In the genomic region with DNA sequence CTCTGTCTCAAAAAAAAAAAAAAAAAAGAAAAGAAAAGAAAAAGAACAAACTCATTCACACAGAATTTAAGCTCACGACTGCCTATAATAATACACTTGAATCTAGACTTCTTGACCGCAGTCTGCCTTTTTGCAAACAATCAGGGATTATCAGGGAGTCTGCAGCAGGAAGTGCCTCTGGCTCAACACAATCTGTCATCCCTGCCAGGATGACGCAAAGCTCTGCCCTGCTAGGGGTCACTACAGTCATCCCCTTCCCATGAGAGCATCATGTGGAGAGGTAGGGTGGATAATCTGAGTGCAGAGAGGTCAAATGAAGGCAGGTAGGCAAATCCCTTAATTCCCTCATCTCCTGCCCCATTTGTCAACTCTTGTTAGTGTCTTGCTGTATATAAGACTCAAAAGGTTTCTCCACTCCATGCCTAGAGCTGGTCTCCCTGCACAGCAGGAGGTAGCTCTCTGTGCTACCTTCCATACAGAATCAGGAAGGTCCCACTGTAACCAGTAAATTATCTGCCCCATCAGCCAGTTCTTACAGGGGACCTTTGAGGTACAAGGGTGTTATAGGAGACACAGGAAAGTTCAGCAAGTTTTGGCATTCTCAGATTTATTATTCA, we compare ENCODE assay signal across 13 cellular contexts. TPM values are rescaled to one million over a fixed set of nuclear protein-coding genes. Genes with fewer than 3 reads are reported as not detected.
A peak's percentile ranks its signal among the peaks of the same experiment; 100 is the strongest.
DNase-seq lines count a peak whose midpoint lies in the region; ATAC-seq, FAIRE-seq and TF ChIP-seq lines count a peak whose summit lies in the region.
"Had no signal": no experiment of that assay in that cellular context is flagged by ENCODE, and none has a peak within 500 bp of the region (broad histone marks: within the 10 kb centered on the region; RNA-seq: fewer than 3 reads in every experiment).

No MANE protein-coding gene starts in this region.

- H3K27ac ChIP-seq in ACC112 (ENCODE audit: low read depth, low read length) (peak overlapping the region; percentile 15; the same call in 1 of the 2 replicates), HEK293 (ENCODE audit: extremely low read depth, low read depth, low read length) (no peak overlapping the region), K562 (ENCODE audit: extremely low read depth, low read depth, low read length) (no peak overlapping the region)

- no peak overlapping the region for H2AFZ ChIP-seq in ACC112 (ENCODE audit: low read length, unreplicated experiment)
- no peak overlapping the region for H2AFZ ChIP-seq in K562 (ENCODE audit: low read depth, low read length)

- no peak for TF ChIP-seq POLR2A in K562 (conservative IDR thresholded peaks at IDR 0.05)

- no peak overlapping the region for H3K9ac ChIP-seq in K562 (ENCODE audit: insufficient read depth in 1 of 2, low read depth in 2 of 2, low read length in 2 of 2)

- WGBS in K562 (ENCODE audit: insufficient coverage, low coverage, missing lambda C conversion rate) = 10% methylated on average over 3 of the region's 3 CpGs

- FAIRE-seq in K562 (lab: Jason Lieb, UNC) = peak; percentile 15

- H3K36me3 ChIP-seq in ACC112 (ENCODE audit: insufficient read depth, low read length) (peaks cover 6% of the 10 kb centered on the region; the same call in 1 of the 2 replicates), HEK293 (ENCODE audit: control insufficient read depth in 2 of 2, insufficient read depth in 1 of 2, low read length in 2 of 2) (peaks cover 5 to 24% of the 10 kb centered on the region in 2 experiments; a peak in 2 of 3 replicates), K562 (ENCODE audit: control insufficient read depth, insufficient read depth, low read length) (peaks cover 27% of the 10 kb centered on the region)

- TF ChIP-seq RAD21 in K562 (CRISPR knock-in tag; conservative IDR thresholded peaks at IDR 0.05 in 1 of 2, IDR thresholded peaks at IDR 0.05 in 1 of 2) = no peak

- ATAC-seq in K562 (peak; percentile 75), left ventricle myocardium superior (peak; percentile 62)

- H3K9me3 ChIP-seq in HEK293 (ENCODE audit: control insufficient read depth, insufficient read depth, low read depth, low read length) = no peaks in the 10 kb centered on the region
- H3K9me3 ChIP-seq in K562 (replicated peaks; ENCODE audit: control insufficient read depth, insufficient read depth, low read depth, low read length) = no peaks in the 10 kb centered on the region
- H3K9me3 ChIP-seq: ascending aorta had no signal

- H3K79me2 ChIP-seq in ACC112 (ENCODE audit: control insufficient read depth, insufficient read depth, low read length, unreplicated experiment) = no peaks in the 10 kb centered on the region
- H3K79me2 ChIP-seq in K562 (ENCODE audit: control insufficient read depth, insufficient read depth, low read length) = no peaks in the 10 kb centered on the region

- no peaks in the 10 kb centered on the region for H3K27me3 ChIP-seq in ACC112 (ENCODE audit: insufficient read depth, low read length)
- no peaks in the 10 kb centered on the region for H3K27me3 ChIP-seq in K562 (ENCODE audit: control insufficient read depth in 2 of 2, insufficient read depth in 2 of 2, low read length in 2 of 2)
- H3K27me3 ChIP-seq: ascending aorta had no signal

- POLR2A ChIA-PET in HEK293 (lab: Yijun Ruan, JAX) (no interaction called here), K562 (lab: Yijun Ruan, JAX) (interaction anchor here (0.7 to 2.4 kb wide), 7 partner anchors 9 to 194 kb away, joined by 3 to 7 read pairs (median 3); partner anchors contain the start of gene RNU5B-1)

- H3K9me1 ChIP-seq in K562 (ENCODE audit: control insufficient read depth, insufficient read depth, low read length) = no peaks in the 10 kb centered on the region

- BruUV-seq in K562 (replicated peaks; lab: Mats Ljungman, UMichigan) = no TSS peak

- in situ Hi-C loops in K562 (cut with MboI) = no loop called here

- H3K4me3 ChIP-seq in ACC112 (ENCODE audit: low read depth, low read length) = no peak overlapping the region
- no peak overlapping the region for H3K4me3 ChIP-seq in HEK293 (ENCODE audit: low read depth, low read length)
- no peak overlapping the region for H3K4me3 ChIP-seq in K562
- H3K4me3 ChIP-seq: ascending aorta had no signal

- no peak for TF ChIP-seq EP300 in K562 (IDR thresholded peaks at IDR 0.05; ENCODE audit: low read length)

- DNase-seq in K562 (ENCODE audit: extremely low read depth in 1 of 4, low spot score in 3 of 4) = peak in 2 of 4 experiments; percentile 27 to 46
- no peak for DNase-seq in left ventricle myocardium superior
- no peak for DNase-seq in globus pallidus (ENCODE audit: low spot score)
- DNase-seq in OCI-M2 (lab: John Stamatoyannopoulos, UW; ENCODE audit: unreplicated experiment) = no peak
- DNase-seq in NAMALWA (ENCODE audit: low spot score) = no peak
- no peak for DNase-seq in SIG-M5 treated with dmso at 0.1 percent for 504 hours (lab: John Stamatoyannopoulos, UW; ENCODE audit: unreplicated experiment)
- DNase-seq: activated B cell treated with CpG ODN at 0.5 μM for 24 hours, Karpas-422 had no signal

- intact Hi-C loops in K562 (cut with micrococcal nuclease) (no loop called here), left ventricle myocardium superior (cut with micrococcal nuclease) (no loop called here)

- H3K4me1 ChIP-seq in ACC112 (ENCODE audit: control insufficient read depth, insufficient read depth, low read length, unreplicated experiment) (no peaks in the 10 kb centered on the region), HEK293 (ENCODE audit: control insufficient read depth, insufficient read depth, low read length) (0 out of 2 replicates have a peak, but pooled peaks cover 2% of the 10 kb centered on the region), K562 (replicated peaks in 1 of 2; ENCODE audit: control insufficient read depth in 2 of 2, insufficient read depth in 2 of 2, low read length in 2 of 2) (peaks cover 0 to 4% of the 10 kb centered on the region in 2 experiments; a peak in 1 of 5 replicates)
- H3K4me1 ChIP-seq: ascending aorta had no signal

- CTCF ChIA-PET in HEK293 (lab: Yijun Ruan, JAX) = interaction anchor here (0.6 to 2.5 kb wide), 4 partner anchors 9 to 382 kb away, joined by 3 to 12 read pairs (median 4); no protein-coding TSS in a partner anchor
- CTCF ChIA-PET in K562 (lab: Yijun Ruan, JAX; ENCODE audit: low intra/inter-chr PET ratio) = no interaction called here

- TF ChIP-seq CTCF in HEK293 (tag by site-specific recombination; IDR thresholded peaks at IDR 0.05) = no peak
- no peak for TF ChIP-seq CTCF in K562 (IDR thresholded peaks at IDR 0.05 in 2 of 3, conservative IDR thresholded peaks at IDR 0.05 in 1 of 3; ENCODE audit: insufficient read depth in 2 of 3, low read depth in 1 of 3, low read length in 3 of 3)

- H3K4me2 ChIP-seq in K562 (ENCODE audit: insufficient read depth, low read length) = no peak overlapping the region

- no peaks in the 10 kb centered on the region; the same call in 1 of the 2 replicates for H4K20me1 ChIP-seq in K562 (replicated peaks; ENCODE audit: control insufficient read depth, insufficient read depth, low read length)

RNA-seq across cellular contexts. Expression of gene UBAP1L, which starts 4.2 kb away (rescaled TPM):
- total RNA-seq in K562 (2011; cell fraction: chromatin; rRNA removed; ENCODE audit: low replicate concordance) = 6.4 and 11.8 TPM in 2 replicates
- total RNA-seq in K562 (2011; cell fraction: nucleolus; rRNA removed) = 5.0 and 5.8 TPM in 2 replicates
- total RNA-seq in K562 (2011; cell fraction: nucleoplasm; rRNA removed) = 6.7 and 9.3 TPM in 2 replicates
- total RNA-seq in K562 (2014; rRNA removed) = 0.41 and 0.49 TPM in 2 replicates
- 0.33 and 0.41 TPM in 2 replicates for total RNA-seq in K562 (2014; rRNA removed; fragmentation: Illumina TruSeq; extraction: Trizol)
- total RNA-seq in K562 (2015; rRNA removed; fragmentation: Illumina TruSeq; extraction: Trizol) = 0.58 and 0.68 TPM in 2 replicates
- total RNA-seq in K562 (2021) = 0.71 and 1.0 TPM in 2 replicates
- polyA plus RNA-seq in K562 (2011; rRNA removed) = 0.25 and 0.51 TPM in 2 replicates
- 0.10 and 0.24 TPM in 2 replicates for polyA plus RNA-seq in K562 (2011; cell fraction: cytosol; rRNA removed)
- polyA plus RNA-seq in K562 (2011; cell fraction: nucleus; rRNA removed) = 1.9 and 2.7 TPM in 2 replicates
- polyA plus RNA-seq in K562 (2012) = 0.43 and 0.72 TPM in 2 replicates
- 0.16 and 0.21 TPM in 2 replicates for polyA plus RNA-seq in K562 (2014; fragmentation: Illumina TruSeq; extraction: Trizol)
- polyA plus RNA-seq in K562 (2014; fragmentation: Nextera tagmentation; extraction: Ambion mirVana) = not detected
- 0.44 and 0.70 TPM in 2 replicates for polyA plus RNA-seq in K562 (2014; rRNA removed)
- polyA minus RNA-seq in K562 (2011; rRNA and poly(A)+ RNA removed) = 0.77 and 1.4 TPM in 2 replicates
- polyA minus RNA-seq in K562 (2011; cell fraction: cytosol; rRNA and poly(A)+ RNA removed) = 0.27 TPM in 1 of 2 replicates, not detected in the other
- 1.5 and 2.4 TPM in 2 replicates for polyA minus RNA-seq in K562 (2011; cell fraction: nucleus; rRNA and poly(A)+ RNA removed)
- 1.3 TPM for total RNA-seq in left ventricle myocardium superior

RNA-seq across cellular contexts. Expression of gene PDCD7, which starts 22.8 kb away (rescaled TPM):
- total RNA-seq in K562 (2011; cell fraction: chromatin; rRNA removed; ENCODE audit: low replicate concordance) = 23.6 and 32.7 TPM in 2 replicates
- total RNA-seq in K562 (2011; cell fraction: nucleolus; rRNA removed) = 18.0 TPM in 2 replicates
- total RNA-seq in K562 (2011; cell fraction: nucleoplasm; rRNA removed) = 23.0 and 29.0 TPM in 2 replicates
- 16.4 and 18.9 TPM in 2 replicates for total RNA-seq in K562 (2014; rRNA removed)
- total RNA-seq in K562 (2014; rRNA removed; fragmentation: Illumina TruSeq; extraction: Trizol) = 15.8 and 17.1 TPM in 2 replicates
- 15.7 and 18.8 TPM in 2 replicates for total RNA-seq in K562 (2015; rRNA removed; fragmentation: Illumina TruSeq; extraction: Trizol)
- 22.8 and 24.4 TPM in 2 replicates for total RNA-seq in K562 (2021)
- 20.1 and 21.9 TPM in 2 replicates for polyA plus RNA-seq in K562 (2011; rRNA removed)
- polyA plus RNA-seq in K562 (2011; cell fraction: cytosol; rRNA removed) = 13.4 and 15.0 TPM in 2 replicates
- 11.2 and 14.6 TPM in 2 replicates for polyA plus RNA-seq in K562 (2011; cell fraction: nucleus; rRNA removed)
- polyA plus RNA-seq in K562 (2012) = 18.3 and 20.3 TPM in 2 replicates
- 26.5 and 30.2 TPM in 2 replicates for polyA plus RNA-seq in K562 (2014; fragmentation: Illumina TruSeq; extraction: Trizol)
- 10 to 100 TPM; 11.8 to 12.1 TPM for polyA plus RNA-seq in K562 (2014; fragmentation: Nextera tagmentation; extraction: Ambion mirVana)
- 19.1 and 22.9 TPM in 2 replicates for polyA plus RNA-seq in K562 (2014; rRNA removed)
- 13.9 and 14.7 TPM in 2 replicates for polyA minus RNA-seq in K562 (2011; rRNA and poly(A)+ RNA removed)
- 12.7 and 15.0 TPM in 2 replicates for polyA minus RNA-seq in K562 (2011; cell fraction: cytosol; rRNA and poly(A)+ RNA removed)
- 5.9 and 8.6 TPM in 2 replicates for polyA minus RNA-seq in K562 (2011; cell fraction: nucleus; rRNA and poly(A)+ RNA removed)
- total RNA-seq in left ventricle myocardium superior = 15.8 TPM

RNA-seq across cellular contexts. Expression of gene KBTBD13, which starts 34.2 kb away (rescaled TPM):
- total RNA-seq in K562 (2011; cell fraction: chromatin; rRNA removed; ENCODE audit: low replicate concordance) = 0.16 TPM in 1 of 2 replicates, not detected in the other
- total RNA-seq in K562 (2011; cell fraction: nucleolus; rRNA removed) = 0.13 and 0.17 TPM in 2 replicates
- 0.15 TPM in 1 of 2 replicates, not detected in the other for total RNA-seq in K562 (2011; cell fraction: nucleoplasm; rRNA removed)
- total RNA-seq in K562 (2014; rRNA removed) (0.09 TPM in 1 of 2 replicates, not detected in the other), K562 (2014; rRNA removed; fragmentation: Illumina TruSeq; extraction: Trizol) (0.06 and 0.07 TPM in 2 replicates), K562 (2015; rRNA removed; fragmentation: Illumina TruSeq; extraction: Trizol) (not detected in 2 replicates), K562 (2021) (0.11 and 0.13 TPM in 2 replicates), left ventricle myocardium superior (10.6 TPM)
- polyA plus RNA-seq in K562 (2011; rRNA removed) (not detected in 2 replicates), K562 (2014; fragmentation: Illumina TruSeq; extraction: Trizol) (0.04 and 0.10 TPM in 2 replicates), K562 (2014; fragmentation: Nextera tagmentation; extraction: Ambion mirVana) (under 1 TPM in 1 of 2 experiments, not detected in 1; 0.07 TPM), K562 (2014; rRNA removed) (0.12 and 0.22 TPM in 2 replicates)
- polyA plus RNA-seq in K562 (2011; cell fraction: cytosol; rRNA removed) = 0.03 and 0.04 TPM in 2 replicates
- polyA plus RNA-seq in K562 (2011; cell fraction: nucleus; rRNA removed) = 0.04 TPM in 1 of 2 replicates, not detected in the other
- polyA plus RNA-seq in K562 (2012) = 0.06 and 0.09 TPM in 2 replicates
- polyA minus RNA-seq in K562 (2011; rRNA and poly(A)+ RNA removed) = 0.07 TPM in 1 of 2 replicates, not detected in the other
- not detected in 2 replicates for polyA minus RNA-seq in K562 (2011; cell fraction: cytosol; rRNA and poly(A)+ RNA removed)
- 0.13 TPM in 1 of 2 replicates, not detected in the other for polyA minus RNA-seq in K562 (2011; cell fraction: nucleus; rRNA and poly(A)+ RNA removed)
- total RNA-seq: activated B cell treated with CpG ODN at 0.5 μM for 24 hours, progenitor cell of endocrine pancreas had no signal

RNA-seq across cellular contexts. Expression of gene RASL12, which starts 43.0 kb away (rescaled TPM):
- not detected in 2 replicates for total RNA-seq in K562 (2011; cell fraction: chromatin; rRNA removed; ENCODE audit: low replicate concordance)
- total RNA-seq in K562 (2011; cell fraction: nucleolus; rRNA removed) = not detected in 2 replicates
- not detected in 2 replicates for total RNA-seq in K562 (2011; cell fraction: nucleoplasm; rRNA removed)
- total RNA-seq in K562 (2014; rRNA removed) = not detected in 2 replicates
- total RNA-seq in K562 (2014; rRNA removed; fragmentation: Illumina TruSeq; extraction: Trizol) = not detected in 2 replicates
- not detected in 2 replicates for total RNA-seq in K562 (2015; rRNA removed; fragmentation: Illumina TruSeq; extraction: Trizol)
- total RNA-seq in K562 (2021) = not detected in 2 replicates
- not detected in 2 replicates for polyA plus RNA-seq in K562 (2011; rRNA removed)
- not detected in 2 replicates for polyA plus RNA-seq in K562 (2011; cell fraction: cytosol; rRNA removed)
- polyA plus RNA-seq in K562 (2011; cell fraction: nucleus; rRNA removed) = 0.06 TPM in 1 of 2 replicates, not detected in the other
- polyA plus RNA-seq in K562 (2012) = not detected in 2 replicates
- not detected in 2 replicates for polyA plus RNA-seq in K562 (2014; fragmentation: Illumina TruSeq; extraction: Trizol)
- polyA plus RNA-seq in K562 (2014; fragmentation: Nextera tagmentation; extraction: Ambion mirVana) = not detected
- not detected in 2 replicates for polyA plus RNA-seq in K562 (2014; rRNA removed)
- 0.06 TPM in 1 of 2 replicates, not detected in the other for polyA minus RNA-seq in K562 (2011; rRNA and poly(A)+ RNA removed)
- polyA minus RNA-seq in K562 (2011; cell fraction: cytosol; rRNA and poly(A)+ RNA removed) = not detected in 2 replicates
- polyA minus RNA-seq in K562 (2011; cell fraction: nucleus; rRNA and poly(A)+ RNA removed) = not detected in 2 replicates
- total RNA-seq in left ventricle myocardium superior = 18.9 TPM
- total RNA-seq: activated B cell treated with CpG ODN at 0.5 μM for 24 hours, mononuclear cell had no signal
